ENCODE assay signal across 8 cellular contexts in the genomic region with DNA sequence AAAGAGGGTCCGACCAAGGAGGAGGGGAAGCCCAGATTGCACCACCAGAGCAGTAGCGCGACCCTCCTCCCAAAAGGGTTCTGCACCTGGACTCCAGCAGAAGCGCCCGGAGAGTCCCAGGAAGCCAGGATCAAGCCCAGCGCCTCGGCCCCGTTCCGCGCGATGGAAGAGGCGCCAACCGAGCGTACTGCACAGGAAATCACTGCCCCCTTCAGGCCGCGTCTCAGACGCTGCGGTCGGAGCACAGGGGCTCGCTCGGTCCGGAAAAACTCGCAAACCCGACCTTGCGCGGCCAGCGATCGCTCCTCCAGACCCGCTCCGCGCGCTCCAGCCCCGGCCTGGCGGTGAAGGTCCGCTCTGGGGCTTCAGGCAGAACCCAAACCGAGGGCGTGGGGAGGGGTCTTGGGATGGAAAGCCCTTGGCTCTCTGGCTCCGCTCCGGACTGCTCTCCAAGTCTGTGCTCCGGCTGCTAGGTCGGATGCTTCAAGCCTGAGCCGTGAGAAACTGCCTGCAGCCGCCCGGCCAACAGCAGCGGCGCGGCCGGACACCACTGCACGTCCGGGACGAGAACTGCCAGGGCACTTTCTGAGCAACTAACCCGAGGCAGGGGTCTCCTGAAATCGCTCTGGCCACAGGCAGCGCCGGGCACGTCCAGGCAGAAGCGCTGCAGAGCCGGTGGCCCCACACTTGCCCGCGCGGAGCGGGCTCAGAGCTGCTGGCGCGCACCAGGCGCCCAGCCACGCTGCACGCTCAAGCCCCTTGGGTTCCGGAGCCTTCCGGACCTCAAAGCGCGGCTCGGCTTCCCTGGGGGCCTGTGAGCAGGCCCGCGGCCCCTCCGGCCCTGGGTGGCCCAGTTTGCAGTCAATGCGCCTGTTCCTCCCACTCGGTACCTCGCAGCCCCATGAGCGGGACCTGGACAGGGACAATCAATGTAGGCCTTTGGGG. TPM values are rescaled to one million over a fixed set of nuclear protein-coding genes. Genes with fewer than 3 reads are reported as not detected.
DNase-seq lines count a peak whose midpoint lies in the region; ATAC-seq and TF ChIP-seq lines count a peak whose summit lies in the region.

No MANE protein-coding gene starts in this region.

- H3K27me3 ChIP-seq in MG63 = no peaks in the 10 kb centered on the region; the same call in 1 of the 2 replicates

- H3K9me3 ChIP-seq in MG63 = no peaks in the 10 kb centered on the region

- DNase-seq in activated CD8-positive, alpha-beta memory T cell treated with anti-CD3 and anti-CD28 coated beads, Interleukin-2, amount 10 ng/mL, durations not matched to agents 7 days and 5 days = peak; percentile 45
- no peak for DNase-seq in activated CD8-positive, alpha-beta memory T cell treated with anti-CD3 and anti-CD28 coated beads for 24 hours
- DNase-seq in MG63 (peak; percentile 83), WTC11 (ENCODE audit: low spot score) (peak; percentile 88), left cardiac atrium (peak; percentile 32), retina (peak; percentile 96), AML-193 (lab: John Stamatoyannopoulos, UW) (no peak)
- no peak for DNase-seq in effector CD8-positive, alpha-beta T cell (lab: John Stamatoyannopoulos, UW)

- peaks cover 80% of the 10 kb centered on the region for H3K27me3 Mint-ChIP-seq in activated CD8-positive, alpha-beta memory T cell treated with anti-CD3 and anti-CD28 coated beads, Interleukin-2, amount 10 ng/mL, durations not matched to agents 7 days and 5 days
- H3K27me3 Mint-ChIP-seq in WTC11 (ENCODE audit: low read depth) = peaks cover 78% of the 10 kb centered on the region

- peak overlapping the region; percentile 47 for H3K4me3 ChIP-seq in MG63

- no peaks in the 10 kb centered on the region for H3K36me3 ChIP-seq in MG63

- H3K4me1 Mint-ChIP-seq in activated CD8-positive, alpha-beta memory T cell treated with anti-CD3 and anti-CD28 coated beads, Interleukin-2, amount 10 ng/mL, durations not matched to agents 7 days and 5 days = peaks cover 5% of the 10 kb centered on the region
- H3K4me1 Mint-ChIP-seq in WTC11 = peaks cover 8% of the 10 kb centered on the region

- H3K36me3 Mint-ChIP-seq in activated CD8-positive, alpha-beta memory T cell treated with anti-CD3 and anti-CD28 coated beads, Interleukin-2, amount 10 ng/mL, durations not matched to agents 7 days and 5 days = no peaks in the 10 kb centered on the region
- no peaks in the 10 kb centered on the region for H3K36me3 Mint-ChIP-seq in WTC11

- CTCF ChIA-PET in activated CD8-positive, alpha-beta memory T cell treated with anti-CD3 and anti-CD28 coated beads, Interleukin-2, amount 10 ng/mL, durations not matched to agents 7 days and 5 days (lab: Charles Lee) = interaction anchor here (0.7 to 1.4 kb wide), 2 partner anchors 45 to 68 kb away, joined by 3 to 4 read pairs; no protein-coding TSS in a partner anchor
- CTCF ChIA-PET in WTC11 (lab: Charles Lee) = interaction anchor here (0.6 to 3.0 kb wide), 15 partner anchors 29 to 606 kb away, joined by 3 to 17 read pairs (median 4); partner anchors contain the start of gene GALNT12

- POLR2A ChIA-PET in WTC11 (lab: Charles Lee) = no interaction called here

- H3K4me3 Mint-ChIP-seq in activated CD8-positive, alpha-beta memory T cell treated with anti-CD3 and anti-CD28 coated beads, Interleukin-2, amount 10 ng/mL, durations not matched to agents 7 days and 5 days = no peak overlapping the region
- H3K4me3 Mint-ChIP-seq in WTC11 = peak overlapping the region; percentile 64

- intact Hi-C loops in left cardiac atrium (cut with DNase I) = loop anchor here in 1 of 2 donors (5.0 kb wide), 1 partner anchor 390 kb away; no protein-coding TSS in a partner anchor

- peak; percentile 39; the same call in 1 of the 2 replicates for TF ChIP-seq CTCF in WTC11 (IDR thresholded peaks at IDR 0.05)

- no peak overlapping the region for H3K27ac Mint-ChIP-seq in activated CD8-positive, alpha-beta memory T cell treated with anti-CD3 and anti-CD28 coated beads, Interleukin-2, amount 10 ng/mL, durations not matched to agents 7 days and 5 days
- H3K27ac Mint-ChIP-seq in WTC11 = no peak overlapping the region

- ATAC-seq in activated CD8-positive, alpha-beta memory T cell treated with anti-CD3 and anti-CD28 coated beads, Interleukin-2, amount 10 ng/mL, durations not matched to agents 7 days and 5 days = peak; percentile 36
- peak; percentile 82 for ATAC-seq in WTC11
- peak; percentile 75 for ATAC-seq in left cardiac atrium

- H3K9me3 Mint-ChIP-seq in activated CD8-positive, alpha-beta memory T cell treated with anti-CD3 and anti-CD28 coated beads, Interleukin-2, amount 10 ng/mL, durations not matched to agents 7 days and 5 days (ENCODE audit: low read depth) = no peaks in the 10 kb centered on the region
- no peaks in the 10 kb centered on the region for H3K9me3 Mint-ChIP-seq in WTC11

TF ChIP-seq in WTC11, 78 proteins besides CTCF, POLR2A, EP300 and RAD21 (continues in another document):
- TF ChIP-seq MXD4 (CRISPR knock-in tag; IDR thresholded peaks at IDR 0.05; ENCODE audit: borderline replicate concordance) (no peak), GRHL2 (CRISPR knock-in tag; IDR thresholded peaks at IDR 0.05; ENCODE audit: insufficient replicate concordance, severe bottlenecking) (no peak), CREM (CRISPR knock-in tag; IDR thresholded peaks at IDR 0.05) (no peak), CBFB (CRISPR knock-in tag; IDR thresholded peaks at IDR 0.05; ENCODE audit: low read depth) (no peak), ZNF317 (CRISPR knock-in tag; IDR thresholded peaks at IDR 0.05; ENCODE audit: borderline replicate concordance, low read depth) (0 out of 2 replicates have a peak, but pooled peaks have one; percentile 50), SOX15 (CRISPR knock-in tag; IDR thresholded peaks at IDR 0.05) (no peak)
- TF ChIP-seq, protein P1, sequence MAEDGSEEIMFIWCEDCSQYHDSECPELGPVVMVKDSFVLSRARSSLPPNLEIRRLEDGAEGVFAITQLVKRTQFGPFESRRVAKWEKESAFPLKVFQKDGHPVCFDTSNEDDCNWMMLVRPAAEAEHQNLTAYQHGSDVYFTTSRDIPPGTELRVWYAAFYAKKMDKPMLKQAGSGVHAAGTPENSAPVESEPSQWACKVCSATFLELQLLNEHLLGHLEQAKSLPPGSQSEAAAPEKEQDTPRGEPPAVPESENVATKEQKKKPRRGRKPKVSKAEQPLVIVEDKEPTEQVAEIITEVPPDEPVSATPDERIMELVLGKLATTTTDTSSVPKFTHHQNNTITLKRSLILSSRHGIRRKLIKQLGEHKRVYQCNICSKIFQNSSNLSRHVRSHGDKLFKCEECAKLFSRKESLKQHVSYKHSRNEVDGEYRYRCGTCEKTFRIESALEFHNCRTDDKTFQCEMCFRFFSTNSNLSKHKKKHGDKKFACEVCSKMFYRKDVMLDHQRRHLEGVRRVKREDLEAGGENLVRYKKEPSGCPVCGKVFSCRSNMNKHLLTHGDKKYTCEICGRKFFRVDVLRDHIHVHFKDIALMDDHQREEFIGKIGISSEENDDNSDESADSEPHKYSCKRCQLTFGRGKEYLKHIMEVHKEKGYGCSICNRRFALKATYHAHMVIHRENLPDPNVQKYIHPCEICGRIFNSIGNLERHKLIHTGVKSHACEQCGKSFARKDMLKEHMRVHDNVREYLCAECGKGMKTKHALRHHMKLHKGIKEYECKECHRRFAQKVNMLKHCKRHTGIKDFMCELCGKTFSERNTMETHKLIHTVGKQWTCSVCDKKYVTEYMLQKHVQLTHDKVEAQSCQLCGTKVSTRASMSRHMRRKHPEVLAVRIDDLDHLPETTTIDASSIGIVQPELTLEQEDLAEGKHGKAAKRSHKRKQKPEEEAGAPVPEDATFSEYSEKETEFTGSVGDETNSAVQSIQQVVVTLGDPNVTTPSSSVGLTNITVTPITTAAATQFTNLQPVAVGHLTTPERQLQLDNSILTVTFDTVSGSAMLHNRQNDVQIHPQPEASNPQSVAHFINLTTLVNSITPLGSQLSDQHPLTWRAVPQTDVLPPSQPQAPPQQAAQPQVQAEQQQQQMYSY (CRISPR knock-in tag; IDR thresholded peaks at IDR 0.05) = peak; percentile 51
- TF ChIP-seq, protein P2, sequence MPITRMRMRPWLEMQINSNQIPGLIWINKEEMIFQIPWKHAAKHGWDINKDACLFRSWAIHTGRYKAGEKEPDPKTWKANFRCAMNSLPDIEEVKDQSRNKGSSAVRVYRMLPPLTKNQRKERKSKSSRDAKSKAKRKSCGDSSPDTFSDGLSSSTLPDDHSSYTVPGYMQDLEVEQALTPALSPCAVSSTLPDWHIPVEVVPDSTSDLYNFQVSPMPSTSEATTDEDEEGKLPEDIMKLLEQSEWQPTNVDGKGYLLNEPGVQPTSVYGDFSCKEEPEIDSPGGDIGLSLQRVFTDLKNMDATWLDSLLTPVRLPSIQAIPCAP (CRISPR knock-in tag; IDR thresholded peaks at IDR 0.05) = no peak
- TF ChIP-seq, protein P3, sequence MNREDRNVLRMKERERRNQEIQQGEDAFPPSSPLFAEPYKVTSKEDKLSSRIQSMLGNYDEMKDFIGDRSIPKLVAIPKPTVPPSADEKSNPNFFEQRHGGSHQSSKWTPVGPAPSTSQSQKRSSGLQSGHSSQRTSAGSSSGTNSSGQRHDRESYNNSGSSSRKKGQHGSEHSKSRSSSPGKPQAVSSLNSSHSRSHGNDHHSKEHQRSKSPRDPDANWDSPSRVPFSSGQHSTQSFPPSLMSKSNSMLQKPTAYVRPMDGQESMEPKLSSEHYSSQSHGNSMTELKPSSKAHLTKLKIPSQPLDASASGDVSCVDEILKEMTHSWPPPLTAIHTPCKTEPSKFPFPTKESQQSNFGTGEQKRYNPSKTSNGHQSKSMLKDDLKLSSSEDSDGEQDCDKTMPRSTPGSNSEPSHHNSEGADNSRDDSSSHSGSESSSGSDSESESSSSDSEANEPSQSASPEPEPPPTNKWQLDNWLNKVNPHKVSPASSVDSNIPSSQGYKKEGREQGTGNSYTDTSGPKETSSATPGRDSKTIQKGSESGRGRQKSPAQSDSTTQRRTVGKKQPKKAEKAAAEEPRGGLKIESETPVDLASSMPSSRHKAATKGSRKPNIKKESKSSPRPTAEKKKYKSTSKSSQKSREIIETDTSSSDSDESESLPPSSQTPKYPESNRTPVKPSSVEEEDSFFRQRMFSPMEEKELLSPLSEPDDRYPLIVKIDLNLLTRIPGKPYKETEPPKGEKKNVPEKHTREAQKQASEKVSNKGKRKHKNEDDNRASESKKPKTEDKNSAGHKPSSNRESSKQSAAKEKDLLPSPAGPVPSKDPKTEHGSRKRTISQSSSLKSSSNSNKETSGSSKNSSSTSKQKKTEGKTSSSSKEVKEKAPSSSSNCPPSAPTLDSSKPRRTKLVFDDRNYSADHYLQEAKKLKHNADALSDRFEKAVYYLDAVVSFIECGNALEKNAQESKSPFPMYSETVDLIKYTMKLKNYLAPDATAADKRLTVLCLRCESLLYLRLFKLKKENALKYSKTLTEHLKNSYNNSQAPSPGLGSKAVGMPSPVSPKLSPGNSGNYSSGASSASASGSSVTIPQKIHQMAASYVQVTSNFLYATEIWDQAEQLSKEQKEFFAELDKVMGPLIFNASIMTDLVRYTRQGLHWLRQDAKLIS (CRISPR knock-in tag; IDR thresholded peaks at IDR 0.05; ENCODE audit: borderline replicate concordance) = no peak

RNA-seq across cellular contexts. Expression of gene GABBR2, which starts 1.3 kb away (rescaled TPM):
- not detected for total RNA-seq in activated CD8-positive, alpha-beta memory T cell treated with anti-CD3 and anti-CD28 coated beads, Interleukin-2, amount 10 ng/mL, durations not matched to agents 7 days and 5 days
- 3.8 and 5.8 TPM in 2 replicates for total RNA-seq in MG63 (2014; rRNA removed; shearing (Covaris generic); ENCODE audit: low replicate concordance)
- total RNA-seq in WTC11 (2021) (0.92 to 2.2 TPM (median 1.5 TPM) in 3 replicates), left cardiac atrium (under 1 TPM in 1 of 2 donors, not detected in 1; 0.41 TPM)

Comparison
In these comparisons a context has a peak if more than half of its experiments do, and no peak if none do; other contexts are left out.
1. DNase-seq: peak in activated CD8-positive, alpha-beta memory T cell treated with anti-CD3 and anti-CD28 coated beads, Interleukin-2, amount 10 ng/mL, durations not matched to agents 7 days and 5 days (single experiment), MG63 (single experiment), WTC11 (single experiment), left cardiac atrium (single experiment) and retina (single experiment); none in activated CD8-positive, alpha-beta memory T cell treated with anti-CD3 and anti-CD28 coated beads for 24 hours (single experiment), effector CD8-positive, alpha-beta T cell (single experiment) and AML-193 (0 of 2).
2. Peak in every context shown above with its lines, with median percentiles within 50 percentile points of each other: ATAC-seq.